ENCODE assay signal across 15 cellular contexts in genomic region chr2:217622664-217623063, GRCh38.
DNase-seq lines count a peak whose midpoint lies in the region; ATAC-seq and TF ChIP-seq lines count a peak whose summit lies in the region.
"Had no signal": no experiment of that assay in that cellular context is flagged by ENCODE, and none has a peak within 500 bp of the region (broad histone marks: within the 10 kb centered on the region; RNA-seq: fewer than 3 reads in every experiment).

No MANE protein-coding gene starts in this region.

- no peak overlapping the region for H3K4me3 Mint-ChIP-seq in endodermal cell
- H3K4me3 Mint-ChIP-seq: activated CD8-positive, alpha-beta memory T cell treated with anti-CD3 and anti-CD28 coated beads, Interleukin-2, amount 10 ng/mL, durations not matched to agents 7 days and 5 days; activated naive CD8-positive, alpha-beta T cell had no signal

- H3K9ac ChIP-seq in NT2/D1 (ENCODE audit: insufficient read length, low read depth) (peak overlapping the region; percentile 16), endodermal cell (ENCODE audit: extremely low read depth, low read length, poor library complexity, severe bottlenecking) (peak overlapping the region; percentile 48), muscle layer of colon (ENCODE audit: low read length) (no peak overlapping the region)

- H3K4me3 ChIP-seq in NT2/D1 (ENCODE audit: insufficient read length, low read depth): no peak overlapping the region
- H3K4me3 ChIP-seq in endodermal cell (ENCODE audit: low read length): peak overlapping the region; percentile 7
- no peak overlapping the region for H3K4me3 ChIP-seq in muscle layer of colon (ENCODE audit: low read depth in 1 of 2, low read length in 2 of 2)
- H3K4me3 ChIP-seq in psoas muscle: no peak overlapping the region

- H3K27ac Mint-ChIP-seq in endodermal cell: peak overlapping the region; percentile 87
- H3K27ac Mint-ChIP-seq: activated CD8-positive, alpha-beta memory T cell treated with anti-CD3 and anti-CD28 coated beads, Interleukin-2, amount 10 ng/mL, durations not matched to agents 7 days and 5 days; activated naive CD8-positive, alpha-beta T cell had no signal

- peaks cover 21% of the 10 kb centered on the region for H3K4me1 Mint-ChIP-seq in endodermal cell
- H3K4me1 Mint-ChIP-seq: activated CD8-positive, alpha-beta memory T cell treated with anti-CD3 and anti-CD28 coated beads, Interleukin-2, amount 10 ng/mL, durations not matched to agents 7 days and 5 days had no signal

- no peaks in the 10 kb centered on the region for H3K9me3 Mint-ChIP-seq in endodermal cell

- intact Hi-C loops in psoas muscle (cut with DNase I): no loop called here

- H3K27ac ChIP-seq in endodermal cell (ENCODE audit: low read depth, low read length) (peak overlapping the region; percentile 92), muscle layer of colon (ENCODE audit: low read depth, low read length) (peak overlapping the region; percentile 76), substantia nigra (ENCODE audit: low read depth, low read length, poor library complexity, severe bottlenecking) (peak overlapping the region; percentile 9), psoas muscle (no peak overlapping the region)
- H3K27ac ChIP-seq: C4-2B had no signal

- H3K27me3 ChIP-seq in NT2/D1 (ENCODE audit: insufficient read depth, insufficient read length) (no peaks in the 10 kb centered on the region), endodermal cell (ENCODE audit: control insufficient read depth, insufficient read depth, low read length, poor library complexity, severe bottlenecking) (no peaks in the 10 kb centered on the region), muscle layer of colon (ENCODE audit: control insufficient read depth in 1 of 2, insufficient read depth in 2 of 2, low read length in 2 of 2) (no peaks in the 10 kb centered on the region), psoas muscle (ENCODE audit: insufficient read depth in 3 of 3, low read length in 2 of 3) (no peaks in the 10 kb centered on the region)

- H3K27me3 Mint-ChIP-seq in endodermal cell (ENCODE audit: insufficient read depth): no peaks in the 10 kb centered on the region
- H3K27me3 Mint-ChIP-seq: activated naive CD8-positive, alpha-beta T cell had no signal

- TF ChIP-seq CTCF in endodermal cell (conservative IDR thresholded peaks at IDR 0.05): no peak
- TF ChIP-seq CTCF in psoas muscle (IDR thresholded peaks at IDR 0.05): no peak

- H3K4me1 ChIP-seq in NT2/D1 (ENCODE audit: insufficient read depth, insufficient read length) (peaks cover 8% of the 10 kb centered on the region), endodermal cell (ENCODE audit: control insufficient read depth, insufficient read depth, low read length) (peaks cover 12% of the 10 kb centered on the region), muscle layer of colon (ENCODE audit: insufficient read depth, low read length) (peaks cover 40% of the 10 kb centered on the region), psoas muscle (peaks cover 3% of the 10 kb centered on the region)

- no peaks in the 10 kb centered on the region for H3K36me3 Mint-ChIP-seq in endodermal cell (ENCODE audit: low read depth)
- H3K36me3 Mint-ChIP-seq: activated CD8-positive, alpha-beta memory T cell treated with anti-CD3 and anti-CD28 coated beads, Interleukin-2, amount 10 ng/mL, durations not matched to agents 7 days and 5 days had no signal

- ATAC-seq in HG02623 (IDR thresholded peaks at IDR 0.05; ENCODE audit: unreplicated experiment) (no peak), psoas muscle (no peak)
- ATAC-seq: activated CD8-positive, alpha-beta memory T cell treated with anti-CD3 and anti-CD28 coated beads, Interleukin-2, amount 10 ng/mL, durations not matched to agents 7 days and 5 days had no signal

- H3K36me3 ChIP-seq in NT2/D1 (ENCODE audit: insufficient read depth, insufficient read length, low read length) (no peaks in the 10 kb centered on the region), endodermal cell (ENCODE audit: control insufficient read depth, insufficient read depth, low read length) (no peaks in the 10 kb centered on the region), muscle layer of colon (ENCODE audit: insufficient read depth, low read length) (no peaks in the 10 kb centered on the region), psoas muscle (ENCODE audit: insufficient read depth in 1 of 2, low read depth in 1 of 2) (no peaks in the 10 kb centered on the region)

- H3K9me3 ChIP-seq in NT2/D1 (ENCODE audit: insufficient read depth, low read length) (no peaks in the 10 kb centered on the region), endodermal cell (ENCODE audit: control insufficient read depth, low read length) (no peaks in the 10 kb centered on the region), muscle layer of colon (ENCODE audit: low read length) (no peaks in the 10 kb centered on the region), psoas muscle (no peaks in the 10 kb centered on the region)

- 59 to 70% methylated on average over 2 to 4 of the region's 4 CpGs for WGBS in endodermal cell (ENCODE audit: insufficient coverage in 1 of 2, insufficient read length in 1 of 2), 2 experiments
- 52 to 66% (median 65%) methylated on average over 4 of the region's 4 CpGs for WGBS in psoas muscle, 3 donors

- DNase-seq in NT2/D1 (ENCODE audit: low read depth, low spot score) (peak; percentile 68), endodermal cell (no peak), substantia nigra (lab: John Stamatoyannopoulos, UW) (peak in 4 of 49 donors; percentile 15 to 44 (median 30)), psoas muscle (no peak), NCI-H1105 (lab: John Stamatoyannopoulos, UW) (no peak), NOMO-1 (lab: John Stamatoyannopoulos, UW; ENCODE audit: unreplicated experiment in 2 of 2) (no peak)
- DNase-seq: activated CD8-positive, alpha-beta memory T cell treated with anti-CD3 and anti-CD28 coated beads, Interleukin-2, amount 10 ng/mL, durations not matched to agents 7 days and 5 days; Karpas-422; NCI-H1694 treated with DMSO at 0.1 percent for 48 hours; SIG-M5; stimulated activated naive CD4-positive, alpha-beta T cell treated with Interleukin-2 at 50 U/mL for 16 hours had no signal
